ENCODE assay signal across 10 cellular contexts in genomic region chr12:90515199-90516175, GRCh38.
DNase-seq lines count a peak whose midpoint lies in the region; ATAC-seq and TF ChIP-seq lines count a peak whose summit lies in the region.
"Had no signal": no experiment of that assay in that cellular context is flagged by ENCODE, and none has a peak within 500 bp of the region (broad histone marks: within the 10 kb centered on the region; RNA-seq: fewer than 3 reads in every experiment).

No MANE protein-coding gene starts in this region.

- H3K9ac ChIP-seq in Loucy (ENCODE audit: low read depth, low read length, poor library complexity, severe bottlenecking) = no peak overlapping the region

- H2AFZ ChIP-seq in Loucy (ENCODE audit: low read length) = no peak overlapping the region; the same call in 1 of the 2 replicates

- no peaks in the 10 kb centered on the region for H3K9me2 ChIP-seq in Loucy (replicated peaks; ENCODE audit: low read depth, low read length)

- WGBS in aorta, 2 donors = 78% methylated on average over 2 of the region's 2 CpGs

- H3K27ac ChIP-seq in aorta (ENCODE audit: low read depth in 1 of 2, low read length in 2 of 2) = no peak overlapping the region
- H3K27ac ChIP-seq: neutrophil had no signal

- peak; percentile 96 for ATAC-seq in GM18873 (IDR thresholded peaks at IDR 0.05; ENCODE audit: low FRiP score, unreplicated experiment)
- peak; percentile 97 for ATAC-seq in HG02571 (IDR thresholded peaks at IDR 0.05; ENCODE audit: unreplicated experiment)
- no peak for ATAC-seq in aorta (ENCODE audit: low FRiP score)

- H3K4me1 ChIP-seq in Loucy (ENCODE audit: insufficient read depth, low read length, poor library complexity, severe bottlenecking) (no peaks in the 10 kb centered on the region), aorta (ENCODE audit: control insufficient read depth in 1 of 2, insufficient read depth in 2 of 2, low read length in 2 of 2) (no peaks in the 10 kb centered on the region)

- DNase-seq in pulmonary artery endothelial cell (ENCODE audit: low read depth, low spot score) (peak; percentile 53), aorta (no peak), NCI-H526 (lab: John Stamatoyannopoulos, UW) (no peak), DMS53 treated with DMSO at 0.1 percent for 48 hours (lab: John Stamatoyannopoulos, UW; ENCODE audit: unreplicated experiment) (no peak)
- DNase-seq: activated CD8-positive, alpha-beta memory T cell treated with anti-CD3 and anti-CD28 coated beads, Interleukin-2, amount 50 U/mL, for 4 hours; erythroblast had no signal

- no peaks in the 10 kb centered on the region for H3K36me3 ChIP-seq in Loucy (ENCODE audit: insufficient read depth, low read length)
- no peaks in the 10 kb centered on the region for H3K36me3 ChIP-seq in aorta (ENCODE audit: control insufficient read depth in 1 of 2, insufficient read depth in 2 of 2, low read length in 1 of 2)
- H3K36me3 ChIP-seq: neutrophil had no signal

- H3K4me2 ChIP-seq in Loucy (ENCODE audit: low read depth, low read length, poor library complexity, severe bottlenecking) = no peak overlapping the region

- no peak for TF ChIP-seq CTCF in Loucy (conservative IDR thresholded peaks at IDR 0.05; ENCODE audit: low read length)

- no peaks in the 10 kb centered on the region for H4K20me1 ChIP-seq in Loucy (ENCODE audit: insufficient read depth, low read length, poor library complexity, severe bottlenecking)

- H3K9me3 ChIP-seq in Loucy (ENCODE audit: insufficient read depth, low read depth, low read length) = no peaks in the 10 kb centered on the region
- H3K9me3 ChIP-seq in aorta (ENCODE audit: control insufficient read depth, low read length) = no peaks in the 10 kb centered on the region
- H3K9me3 ChIP-seq: neutrophil had no signal

- intact Hi-C loops in aorta (cut with DNase I) = no loop called here

- H3K4me3 ChIP-seq in Loucy (ENCODE audit: low read length, poor library complexity, severe bottlenecking) (peak overlapping the region; percentile 23), aorta (ENCODE audit: low read length in 2 of 2) (no peak overlapping the region)

- H3K79me2 ChIP-seq in Loucy (ENCODE audit: insufficient read depth, low read length) = no peaks in the 10 kb centered on the region

- no peaks in the 10 kb centered on the region for H3F3A ChIP-seq in Loucy (ENCODE audit: low read depth)

- H3K27me3 ChIP-seq in Loucy (ENCODE audit: insufficient read depth, low read length, poor library complexity, severe bottlenecking) (no peaks in the 10 kb centered on the region), aorta (ENCODE audit: control insufficient read depth in 1 of 2, insufficient read depth in 2 of 2, low read length in 1 of 2) (no peaks in the 10 kb centered on the region)
- H3K27me3 ChIP-seq: neutrophil had no signal
